In genomic region chr10:43077421-43078171, GRCh38 we compare ENCODE assay signal across 9 cellular contexts. TPM values are rescaled to one million over a fixed set of nuclear protein-coding genes. Genes with fewer than 3 reads are reported as not detected.
DNase-seq lines count a peak whose midpoint lies in the region; FAIRE-seq and TF ChIP-seq lines count a peak whose summit lies in the region.
"Had no signal": no experiment of that assay in that cellular context is flagged by ENCODE, and none has a peak within 500 bp of the region (broad histone marks: within the 10 kb centered on the region; RNA-seq: fewer than 3 reads in every experiment).

No MANE protein-coding gene starts in this region.

- dilution Hi-C loops in keratinocyte (cut with MboI; ENCODE audit: extremely low pct_ligation_motif_present, low sequenced_read_pairs): no loop called here

- no peaks in the 10 kb centered on the region for H3K79me2 ChIP-seq in keratinocyte (ENCODE audit: control insufficient read depth, insufficient read depth, low read length)

- peak overlapping the region; percentile 56 for H2AFZ ChIP-seq in keratinocyte (ENCODE audit: control insufficient read depth, low read length)

- no peaks in the 10 kb centered on the region for H3K9me3 Mint-ChIP-seq in T-helper 2 cell treated with Interferon-gamma antibody and Interleukin-4, amounts not matched to agents 5 μg/mL and 100 μg/mL, for 36 hours

- H3K36me3 Mint-ChIP-seq in T-helper 2 cell treated with Interferon-gamma antibody and Interleukin-4, amounts not matched to agents 5 μg/mL and 100 μg/mL, for 36 hours (ENCODE audit: low read depth): no peaks in the 10 kb centered on the region

- H3K4me3 Mint-ChIP-seq in T-helper 2 cell treated with Interferon-gamma antibody and Interleukin-4, amounts not matched to agents 5 μg/mL and 100 μg/mL, for 36 hours: peak overlapping the region; percentile 66

- no peak overlapping the region for H3K9ac ChIP-seq in adipocyte (ENCODE audit: low read length)
- no peak overlapping the region for H3K9ac ChIP-seq in keratinocyte (ENCODE audit: control insufficient read depth, extremely low read depth, insufficient read depth, low read length)
- no peak overlapping the region for H3K9ac ChIP-seq in subcutaneous abdominal adipose tissue (ENCODE audit: low read length in 5 of 5)

- H3K4me3 ChIP-seq in adipocyte (ENCODE audit: low read length) (peak overlapping the region; percentile 41), keratinocyte (ENCODE audit: control insufficient read depth in 2 of 3, extremely low read depth in 1 of 3, insufficient read depth in 2 of 3, low read depth in 1 of 3, low read length in 3 of 3) (peak overlapping the region; percentile 34 to 62 (median 46)), subcutaneous abdominal adipose tissue (ENCODE audit: low read depth in 1 of 5, low read length in 5 of 5) (peak overlapping the region in 4 of 5 donors; percentile 51 to 63 (median 56))

- H3K36me3 ChIP-seq in adipocyte (ENCODE audit: control insufficient read depth, insufficient read depth, low read length, severe bottlenecking) (no peaks in the 10 kb centered on the region), keratinocyte (ENCODE audit: control insufficient read depth in 2 of 2, extremely low read depth in 1 of 2, insufficient read depth in 2 of 2, low read length in 2 of 2) (no peaks in the 10 kb centered on the region), subcutaneous abdominal adipose tissue (ENCODE audit: control insufficient read depth in 5 of 5, insufficient read depth in 5 of 5, low read length in 5 of 5) (no peaks in the 10 kb centered on the region)

- peaks cover 4% of the 10 kb centered on the region for H3K4me1 Mint-ChIP-seq in T-helper 2 cell treated with Interferon-gamma antibody and Interleukin-4, amounts not matched to agents 5 μg/mL and 100 μg/mL, for 36 hours (ENCODE audit: low read depth)

- peaks cover 37% of the 10 kb centered on the region for H3K27me3 Mint-ChIP-seq in T-helper 2 cell treated with Interferon-gamma antibody and Interleukin-4, amounts not matched to agents 5 μg/mL and 100 μg/mL, for 36 hours (ENCODE audit: low read depth)

- H3K4me1 ChIP-seq in adipocyte (ENCODE audit: control insufficient read depth, insufficient read depth, low read length) (no peaks in the 10 kb centered on the region), keratinocyte (ENCODE audit: control insufficient read depth, extremely low read depth, insufficient read depth, low read length) (no peaks in the 10 kb centered on the region), subcutaneous abdominal adipose tissue (ENCODE audit: control insufficient read depth in 5 of 5, insufficient read depth in 5 of 5, low read length in 5 of 5) (peaks cover 0 to 40% (median 19%) of the 10 kb centered on the region in 5 donors)

- no peak for TF ChIP-seq CTCF in keratinocyte (optimal IDR thresholded peaks at IDR 0.05 in 1 of 3, IDR thresholded peaks at IDR 0.05 in 1 of 3, conservative IDR thresholded peaks at IDR 0.05 in 1 of 3; ENCODE audit: extremely low read depth in 1 of 3, insufficient read depth in 2 of 3, low read length in 3 of 3)

- no peaks in the 10 kb centered on the region for H3K9me1 ChIP-seq in keratinocyte (ENCODE audit: control insufficient read depth, extremely low read depth, insufficient read depth, low read length)

- H3K27me3 ChIP-seq in adipocyte (replicated peaks; ENCODE audit: control insufficient read depth, insufficient read depth, low read length) (peaks cover 56% of the 10 kb centered on the region), keratinocyte (ENCODE audit: control insufficient read depth, extremely low read depth, insufficient read depth, low read length) (peaks cover 31% of the 10 kb centered on the region), subcutaneous abdominal adipose tissue (ENCODE audit: control insufficient read depth in 5 of 5, insufficient read depth in 4 of 5, low read length in 5 of 5) (peaks cover 8 to 62% (median 53%) of the 10 kb centered on the region in 5 donors)

- H3K27ac Mint-ChIP-seq in T-helper 2 cell treated with Interferon-gamma antibody and Interleukin-4, amounts not matched to agents 5 μg/mL and 100 μg/mL, for 36 hours: no peak overlapping the region

- no peak for DNase-seq in T-helper 2 cell treated with Interferon-gamma antibody and Interleukin-4, amounts not matched to agents 5 μg/mL and 100 μg/mL, for 36 hours (ENCODE audit: low spot score)
- DNase-seq in T-helper 2 cell (no peak), adipocyte (ENCODE audit: low read depth) (peak; percentile 8), keratinocyte (ENCODE audit: low read depth, low spot score) (no peak), amniotic stem cell (lab: John Stamatoyannopoulos, UW) (no peak), NAMALWA (ENCODE audit: low spot score) (no peak)
- DNase-seq in activated effector memory CD4-positive, alpha-beta T cell treated with Interleukin-2 at 50 U/mL for 16 hours: no peak
- DNase-seq: NCI-H2171 had no signal

- peak overlapping the region; percentile 67 for H3K4me2 ChIP-seq in keratinocyte (ENCODE audit: control insufficient read depth, extremely low read depth, insufficient read depth, low read depth, low read length)

- H3K9me3 ChIP-seq in adipocyte (ENCODE audit: control insufficient read depth, low read length) (no peaks in the 10 kb centered on the region), keratinocyte (ENCODE audit: control insufficient read depth, low read depth, low read length) (no peaks in the 10 kb centered on the region), subcutaneous abdominal adipose tissue (ENCODE audit: control insufficient read depth in 5 of 5, low read length in 5 of 5) (no peaks in the 10 kb centered on the region)

- H4K20me1 ChIP-seq in keratinocyte (ENCODE audit: control insufficient read depth, extremely low read depth, insufficient read depth, low read length): no peaks in the 10 kb centered on the region

- no peak for FAIRE-seq in keratinocyte (lab: Jason Lieb, UNC)

- H3K27ac ChIP-seq in keratinocyte (ENCODE audit: control insufficient read depth, insufficient read depth, low read length) (no peak overlapping the region), subcutaneous abdominal adipose tissue (ENCODE audit: low read depth, low read length) (no peak overlapping the region)

RNA-seq across cellular contexts. Expression of gene RET, which starts 0.7 kb away (rescaled TPM):
- 0.21 to 0.63 TPM (median 0.41 TPM) in 3 replicates for polyA plus RNA-seq in keratinocyte
- 0.35 TPM for polyA plus RNA-seq in keratinocyte (2011; ENCODE audit: low read depth)
- 0.23 and 0.28 TPM in 2 replicates for polyA plus RNA-seq in keratinocyte (2011; cell fraction: cytosol; rRNA removed)
- 1.0 and 1.1 TPM in 2 replicates for polyA plus RNA-seq in keratinocyte (2011; cell fraction: nucleus; rRNA removed)
- polyA plus RNA-seq in keratinocyte (2012; ENCODE audit: low replicate concordance): 0.31 and 0.94 TPM in 2 replicates
- 0.19 to 2.1 TPM (median 0.26 TPM) in 3 replicates for polyA minus RNA-seq in keratinocyte
- 2.1 TPM for polyA minus RNA-seq in keratinocyte (2011; cell fraction: cytosol; rRNA and poly(A)+ RNA removed)
- 0.47 and 1.2 TPM in 2 replicates for polyA minus RNA-seq in keratinocyte (2011; cell fraction: nucleus; rRNA and poly(A)+ RNA removed)
